ENCODE assay signal across 8 cellular contexts in genomic region chr2:46351388-46352141, GRCh38. TPM values are rescaled to one million over a fixed set of nuclear protein-coding genes. Genes with fewer than 3 reads are reported as not detected.
DNase-seq lines count a peak whose midpoint lies in the region; ATAC-seq lines count a peak whose summit lies in the region.

No MANE protein-coding gene starts in this region.

- no peaks in the 10 kb centered on the region for H3K36me3 Mint-ChIP-seq in natural killer cell treated with Interleukin-12 subunit alpha and Interleukin-12 subunit beta and Interleukin-15 and Interleukin-18, amount 100 ng/mL, for 72 hours
- H3K36me3 Mint-ChIP-seq in stimulated activated naive CD8-positive, alpha-beta T cell treated with anti-CD3 and anti-CD28 coated beads, Interleukin-15, Interleukin-2, amounts not matched to agents 100 ng/mL and 50 ng/mL, for 24 hours (ENCODE audit: low read depth), result no peaks in the 10 kb centered on the region

- peak overlapping the region; percentile 46 for H3K27ac ChIP-seq in angular gyrus (ENCODE audit: low read depth, low read length)

- H3K9me3 Mint-ChIP-seq in natural killer cell treated with Interleukin-12 subunit alpha and Interleukin-12 subunit beta and Interleukin-15 and Interleukin-18, amount 100 ng/mL, for 72 hours, result no peaks in the 10 kb centered on the region
- H3K9me3 Mint-ChIP-seq in stimulated activated naive CD8-positive, alpha-beta T cell treated with anti-CD3 and anti-CD28 coated beads, Interleukin-15, Interleukin-2, amounts not matched to agents 100 ng/mL and 50 ng/mL, for 24 hours, result no peaks in the 10 kb centered on the region

- peaks cover 22 to 28% of the 10 kb centered on the region in 2 donors for H3K4me1 Mint-ChIP-seq in natural killer cell treated with Interleukin-12 subunit alpha and Interleukin-12 subunit beta and Interleukin-15 and Interleukin-18, amount 100 ng/mL, for 72 hours (ENCODE audit: low read depth in 2 of 2)
- peaks cover 72% of the 10 kb centered on the region for H3K4me1 Mint-ChIP-seq in stimulated activated naive CD8-positive, alpha-beta T cell treated with anti-CD3 and anti-CD28 coated beads, Interleukin-15, Interleukin-2, amounts not matched to agents 100 ng/mL and 50 ng/mL, for 24 hours (ENCODE audit: low read depth)

- H3K27ac Mint-ChIP-seq in natural killer cell treated with Interleukin-12 subunit alpha and Interleukin-12 subunit beta and Interleukin-15 and Interleukin-18, amount 100 ng/mL, for 72 hours, result peak overlapping the region; percentile 83 to 87
- peak overlapping the region; percentile 92 for H3K27ac Mint-ChIP-seq in stimulated activated naive CD8-positive, alpha-beta T cell treated with anti-CD3 and anti-CD28 coated beads, Interleukin-15, Interleukin-2, amounts not matched to agents 100 ng/mL and 50 ng/mL, for 24 hours

- H3K4me3 Mint-ChIP-seq in natural killer cell treated with Interleukin-12 subunit alpha and Interleukin-12 subunit beta and Interleukin-15 and Interleukin-18, amount 100 ng/mL, for 72 hours, result peak overlapping the region; percentile 77
- peak overlapping the region; percentile 80 for H3K4me3 Mint-ChIP-seq in stimulated activated naive CD8-positive, alpha-beta T cell treated with anti-CD3 and anti-CD28 coated beads, Interleukin-15, Interleukin-2, amounts not matched to agents 100 ng/mL and 50 ng/mL, for 24 hours

- DNase-seq in natural killer cell treated with Interleukin-12 subunit alpha and Interleukin-12 subunit beta and Interleukin-15 and Interleukin-18, amount 100 ng/mL, for 72 hours (ENCODE audit: low spot score), result peak; percentile 77
- no peak for DNase-seq in anterior cingulate cortex (lab: John Stamatoyannopoulos, UW)
- no peak for DNase-seq in NK-92 (lab: John Stamatoyannopoulos, UW; ENCODE audit: unreplicated experiment)
- DNase-seq in islet precursor cell, result no peak

- peak; percentile 88 to 90 for ATAC-seq in activated CD4-positive, CD25-positive, alpha-beta regulatory T cell treated with anti-CD3 and anti-CD28 coated beads, Interleukin-2, amount 50 U/mL, for 24 hours
- ATAC-seq in natural killer cell treated with Interleukin-12 subunit alpha and Interleukin-12 subunit beta and Interleukin-15 and Interleukin-18, amount 100 ng/mL, for 72 hours, result peak; percentile 82 to 84
- no peak for ATAC-seq in GM21367 (IDR thresholded peaks at IDR 0.05; ENCODE audit: unreplicated experiment)

- H3K27me3 Mint-ChIP-seq in natural killer cell treated with Interleukin-12 subunit alpha and Interleukin-12 subunit beta and Interleukin-15 and Interleukin-18, amount 100 ng/mL, for 72 hours, result no peaks in the 10 kb centered on the region
- no peaks in the 10 kb centered on the region for H3K27me3 Mint-ChIP-seq in stimulated activated naive CD8-positive, alpha-beta T cell treated with anti-CD3 and anti-CD28 coated beads, Interleukin-15, Interleukin-2, amounts not matched to agents 100 ng/mL and 50 ng/mL, for 24 hours

RNA-seq across cellular contexts. Expression of gene EPAS1, which starts 54.4 kb away (rescaled TPM):
- total RNA-seq in natural killer cell treated with Interleukin-12 subunit alpha and Interleukin-12 subunit beta and Interleukin-15 and Interleukin-18, amount 100 ng/mL, for 72 hours, result 10 to 100 TPM in 1 of 2 donors, 1 to 10 TPM in 1; 7.5 to 84.7 TPM
